Comparison of ENCODE assay signal across 22 cellular contexts in genomic region chr1:91601554-91602322, GRCh38.
DNase-seq lines count a peak whose midpoint lies in the region; ATAC-seq and TF ChIP-seq lines count a peak whose summit lies in the region.
"Had no signal": no experiment of that assay in that cellular context is flagged by ENCODE, and none has a peak within 500 bp of the region (broad histone marks: within the 10 kb centered on the region; RNA-seq: fewer than 3 reads in every experiment).

No MANE protein-coding gene starts in this region.

- POLR2A ChIA-PET in Panc1 (lab: Charles Lee) = no interaction called here

- peaks cover 41% of the 10 kb centered on the region for H3K4me1 Mint-ChIP-seq in nephron progenitor cell

- no peak for TF ChIP-seq POLR2A in transverse colon (IDR thresholded peaks at IDR 0.05)

- intact Hi-C loops in Panc1 (cut with micrococcal nuclease; ENCODE audit: unreplicated experiment) = no loop called here
- intact Hi-C loops in transverse colon (cut with DNase I; ENCODE audit: low total_unique reads) = no loop called here

- H3K27ac Mint-ChIP-seq in nephron progenitor cell = peak overlapping the region; percentile 24
- H3K27ac Mint-ChIP-seq: activated naive CD8-positive, alpha-beta T cell; activated T-helper 2 cell treated with anti-CD3 and anti-CD28 coated beads, Interferon-gamma antibody, Interleukin-2, Interleukin-4, amounts not matched to agents 10 μg/mL and 5 μg/mL and 100 μg/mL, durations not matched to agents 14 hours and 24 hours and 36 hours; T-helper 1 cell treated with Interleukin-12 subunit alpha and Interleukin-12 subunit beta and Interleukin-4 antibody, amounts not matched to agents 30 μg/mL and 1 μg/mL, for 36 hours had no signal

- no peaks in the 10 kb centered on the region for H3K9me3 Mint-ChIP-seq in nephron progenitor cell
- H3K9me3 Mint-ChIP-seq: activated T-helper 2 cell treated with anti-CD3 and anti-CD28 coated beads, Interferon-gamma antibody, Interleukin-2, Interleukin-4, amounts not matched to agents 10 μg/mL and 5 μg/mL and 100 μg/mL, durations not matched to agents 14 hours and 24 hours and 36 hours; T-helper 1 cell treated with Interleukin-12 subunit alpha and Interleukin-12 subunit beta and Interleukin-4 antibody, amounts not matched to agents 30 μg/mL and 1 μg/mL, for 36 hours had no signal

- peak; percentile 35; the same call in 1 of the 2 replicates for ATAC-seq in Panc1
- ATAC-seq: naive thymus-derived CD4-positive, alpha-beta T cell had no signal

- no TSS peak for BruUV-seq in Panc1 (replicated peaks; lab: Mats Ljungman, UMichigan)

- CTCF ChIA-PET in Panc1 (lab: Charles Lee) = no interaction called here

- in situ Hi-C loops in Panc1 (cut with HindIII; ENCODE audit: low pct_unique_long_range_greater_than_20kb, low sequenced_read_pairs) = no loop called here
- in situ Hi-C loops in transverse colon (cut with MboI; ENCODE audit: low pct_ligation_motif_present in 1 of 4, low pct_unique_long_range_greater_than_20kb in 1 of 4, low sequenced_read_pairs in 3 of 4) = no loop called here

- peak overlapping the region in 7 of 11 experiments; percentile 40 to 80 (median 56); a peak in 13 of 22 replicates for H3K4me2 ChIP-seq in BLaER1 treated with 17β-estradiol and CSF1 and Interleukin-3, amounts not matched to agents 10 nM and 100 nM
- H3K4me2 ChIP-seq: KMS-11 had no signal

- H3K4me3 ChIP-seq in BLaER1 treated with 17β-estradiol and CSF1 and Interleukin-3, amounts not matched to agents 10 nM and 100 nM = no peak overlapping the region
- H3K4me3 ChIP-seq in Panc1 (ENCODE audit: low read depth in 2 of 2, low read length in 2 of 2) (no peak overlapping the region), cardiac muscle cell (no peak overlapping the region), transverse colon (no peak overlapping the region)
- no peak overlapping the region for H3K4me3 ChIP-seq in effector memory CD4-positive, alpha-beta T cell (ENCODE audit: insufficient read depth, low read depth, low read length, poor library complexity, severe bottlenecking)
- H3K4me3 ChIP-seq: esophagus muscularis mucosa had no signal

- H3K27me3 Mint-ChIP-seq in nephron progenitor cell (ENCODE audit: low read depth, poor library complexity) = peaks cover 3% of the 10 kb centered on the region

- TF ChIP-seq EP300 in transverse colon (IDR thresholded peaks at IDR 0.05; ENCODE audit: low read depth) = no peak

- no peak overlapping the region for H3K9ac ChIP-seq in BLaER1 treated with 17β-estradiol and CSF1 and Interleukin-3, amounts not matched to agents 10 nM and 100 nM
- H3K9ac ChIP-seq: KMS-11, parathyroid adenoma had no signal

- DNase-seq in Panc1 (ENCODE audit: low read depth, low spot score) (no peak), cardiac muscle cell (ENCODE audit: low read depth in 1 of 2, low spot score in 1 of 2) (peak in 1 of 2 donors; percentile 90), nephron progenitor cell (peak; percentile 33), SHP77 (lab: John Stamatoyannopoulos, UW) (no peak), NCI-H2196 (lab: John Stamatoyannopoulos, UW; ENCODE audit: unreplicated experiment) (no peak), transverse colon (no peak)
- no peak for DNase-seq in effector memory CD4-positive, alpha-beta T cell
- DNase-seq: ACHN; activated CD8-positive, alpha-beta memory T cell treated with anti-CD3 and anti-CD28 coated beads, Interleukin-2, amount 50 U/mL, for 4 hours; effector CD4-positive, alpha-beta T cell; kidney glomerular epithelial cell; naive thymus-derived CD4-positive, alpha-beta T cell; NCI-H187; NCI-H226 had no signal

- H3K4me3 Mint-ChIP-seq in nephron progenitor cell = peak overlapping the region; percentile 5
- H3K4me3 Mint-ChIP-seq: activated naive CD8-positive, alpha-beta T cell; naive thymus-derived CD4-positive, alpha-beta T cell; T-helper 1 cell treated with Interleukin-12 subunit alpha and Interleukin-12 subunit beta and Interleukin-4 antibody, amounts not matched to agents 30 μg/mL and 1 μg/mL, for 36 hours had no signal

- WGBS in transverse colon (ENCODE audit: low coverage in 1 of 2), 2 donors = 81% methylated on average over 12 of the region's 12 CpGs; no CpG with 5 or more reads in 1 of the 2 donors

- H3K27me3 ChIP-seq in BLaER1 treated with 17β-estradiol and CSF1 and Interleukin-3, amounts not matched to agents 10 nM and 100 nM = no peaks in the 10 kb centered on the region
- H3K27me3 ChIP-seq in Panc1 (ENCODE audit: control insufficient read depth, insufficient read depth, low read length) (no peaks in the 10 kb centered on the region), cardiac muscle cell (no peaks in the 10 kb centered on the region), transverse colon (no peaks in the 10 kb centered on the region)
- H3K27me3 ChIP-seq in effector memory CD4-positive, alpha-beta T cell (replicated peaks; ENCODE audit: control insufficient read depth, insufficient read depth, low read length, poor library complexity, severe bottlenecking) = no peaks in the 10 kb centered on the region
- H3K27me3 ChIP-seq: esophagus muscularis mucosa had no signal

- H3K36me3 Mint-ChIP-seq in nephron progenitor cell (ENCODE audit: low read depth) = no peaks in the 10 kb centered on the region
- H3K36me3 Mint-ChIP-seq: activated naive CD8-positive, alpha-beta T cell had no signal

- peaks cover 0 to 27% (median 22%) of the 10 kb centered on the region in 10 experiments; a peak in 15 of 20 replicates for H3K4me1 ChIP-seq in BLaER1 treated with 17β-estradiol and CSF1 and Interleukin-3, amounts not matched to agents 10 nM and 100 nM
- H3K4me1 ChIP-seq in Panc1 (ENCODE audit: control insufficient read depth, insufficient read depth, low read length) (no peaks in the 10 kb centered on the region), cardiac muscle cell (ENCODE audit: low read depth) (peaks cover 19% of the 10 kb centered on the region), transverse colon (no peaks in the 10 kb centered on the region)
- no peaks in the 10 kb centered on the region for H3K4me1 ChIP-seq in effector memory CD4-positive, alpha-beta T cell (ENCODE audit: control insufficient read depth, insufficient read depth, low read length, poor library complexity, severe bottlenecking)
- H3K4me1 ChIP-seq: parathyroid adenoma had no signal

- no peaks in the 10 kb centered on the region for H3K9me3 ChIP-seq in BLaER1 treated with 17β-estradiol and CSF1 and Interleukin-3, amounts not matched to agents 10 nM and 100 nM (replicated peaks in 1 of 11)
- H3K9me3 ChIP-seq in Panc1 (ENCODE audit: control insufficient read depth, insufficient read depth, low read depth, low read length) = no peaks in the 10 kb centered on the region
- no peaks in the 10 kb centered on the region for H3K9me3 ChIP-seq in cardiac muscle cell (ENCODE audit: low read depth)
- no peaks in the 10 kb centered on the region for H3K9me3 ChIP-seq in effector memory CD4-positive, alpha-beta T cell (ENCODE audit: control insufficient read depth, low read length)
- H3K9me3 ChIP-seq in transverse colon = no peaks in the 10 kb centered on the region
- H3K9me3 ChIP-seq: esophagus muscularis mucosa had no signal

- H3K27ac ChIP-seq in BLaER1 treated with 17β-estradiol and CSF1 and Interleukin-3, amounts not matched to agents 10 nM and 100 nM = no peak overlapping the region
- H3K27ac ChIP-seq in Panc1 (ENCODE audit: low read length) (no peak overlapping the region), cardiac muscle cell (peak overlapping the region; percentile 66), transverse colon (no peak overlapping the region)
- no peak overlapping the region for H3K27ac ChIP-seq in effector memory CD4-positive, alpha-beta T cell (ENCODE audit: insufficient read depth, low read length, poor library complexity, severe bottlenecking)
- H3K27ac ChIP-seq: C4-2B, KMS-11, parathyroid adenoma had no signal

- H3K36me3 ChIP-seq in BLaER1 treated with 17β-estradiol and CSF1 and Interleukin-3, amounts not matched to agents 10 nM and 100 nM = no peaks in the 10 kb centered on the region
- no peaks in the 10 kb centered on the region for H3K36me3 ChIP-seq in Panc1 (ENCODE audit: control insufficient read depth, insufficient read depth, low read length)
- no peaks in the 10 kb centered on the region for H3K36me3 ChIP-seq in cardiac muscle cell
- no peaks in the 10 kb centered on the region for H3K36me3 ChIP-seq in effector memory CD4-positive, alpha-beta T cell (ENCODE audit: control insufficient read depth, insufficient read depth, low read length)
- H3K36me3 ChIP-seq in transverse colon = no peaks in the 10 kb centered on the region
- H3K36me3 ChIP-seq: esophagus muscularis mucosa had no signal

- TF ChIP-seq CTCF in Panc1 (IDR thresholded peaks at IDR 0.05) (no peak), cardiac muscle cell (IDR thresholded peaks at IDR 0.05; ENCODE audit: low read depth, low read length) (no peak), nephron progenitor cell (IDR thresholded peaks at IDR 0.05) (no peak), transverse colon (IDR thresholded peaks at IDR 0.05) (no peak)

- H4K20me1 ChIP-seq in BLaER1 treated with 17β-estradiol and CSF1 and Interleukin-3, amounts not matched to agents 10 nM and 100 nM = no peaks in the 10 kb centered on the region
